19 cellular contexts compared by ENCODE assay signal in genomic region chr12:3587402-3588013, GRCh38.
DNase-seq lines count a peak whose midpoint lies in the region; ATAC-seq and TF ChIP-seq lines count a peak whose summit lies in the region.
"Had no signal": no experiment of that assay in that cellular context is flagged by ENCODE, and none has a peak within 500 bp of the region (broad histone marks: within the 10 kb centered on the region; RNA-seq: fewer than 3 reads in every experiment).

No MANE protein-coding gene starts in this region.

- H3K27ac Mint-ChIP-seq in type B pancreatic cell = peak overlapping the region; percentile 29
- no peak overlapping the region for H3K27ac Mint-ChIP-seq in osteocyte (ENCODE audit: unreplicated experiment)
- H3K27ac Mint-ChIP-seq: CD8-positive, alpha-beta memory T cell; T-helper 1 cell treated with Interleukin-12 subunit alpha and Interleukin-12 subunit beta and Interleukin-4 antibody, amounts not matched to agents 30 μg/mL and 1 μg/mL, for 36 hours had no signal

- intact Hi-C loops in posterior vena cava (cut with DNase I) (loop anchor here in 1 of 2 donors (10.0 kb wide), 1 partner anchor 473 kb away; no protein-coding TSS in a partner anchor), right lobe of liver (cut with DNase I) (no loop called here)

- H3K4me3 ChIP-seq in right lobe of liver = no peak overlapping the region
- H3K4me3 ChIP-seq: SJSA1 had no signal

- H3K27ac ChIP-seq in right lobe of liver = no peak overlapping the region
- H3K27ac ChIP-seq: SJSA1 had no signal

- H3K36me3 ChIP-seq in right lobe of liver = no peaks in the 10 kb centered on the region
- H3K36me3 ChIP-seq: SJSA1 had no signal

- peak in 2 of 3 experiments; percentile 13 to 57 for DNase-seq in NCI-H1417 (lab: John Stamatoyannopoulos, UW)
- peak; percentile 53 for DNase-seq in NCI-H2107 (lab: John Stamatoyannopoulos, UW)
- DNase-seq in NCI-H69 (lab: John Stamatoyannopoulos, UW) = peak; percentile 79
- no peak for DNase-seq in type B pancreatic cell (ENCODE audit: extremely low spot score, unreplicated experiment)
- DNase-seq in posterior vena cava (ENCODE audit: low spot score) = no peak
- no peak for DNase-seq in HPDE6-E6E7 (ENCODE audit: extremely low spot score)
- no peak for DNase-seq in right lobe of liver
- no peak for DNase-seq in osteocyte (ENCODE audit: extremely low spot score, unreplicated experiment)
- DNase-seq: ACHN; C1 segment of cervical spinal cord; CD8-positive, alpha-beta memory T cell; DMS79; NCI-H1092 treated with DMSO at 0.1 percent for 48 hours; NCI-H187 treated with DMSO at 0.1 percent for 48 hours; NCI-H2227 treated with DMSO at 0.1 percent for 48 hours; NCI-H524 treated with DMSO at 0.1 percent for 48 hours had no signal

- no peaks in the 10 kb centered on the region for H3K36me3 Mint-ChIP-seq in type B pancreatic cell
- H3K36me3 Mint-ChIP-seq in osteocyte (ENCODE audit: unreplicated experiment) = no peaks in the 10 kb centered on the region
- H3K36me3 Mint-ChIP-seq: CD8-positive, alpha-beta memory T cell had no signal

- H3K4me1 ChIP-seq in right lobe of liver = no peaks in the 10 kb centered on the region
- H3K4me1 ChIP-seq: SJSA1 had no signal

- no peaks in the 10 kb centered on the region for H3K9me3 ChIP-seq in right lobe of liver
- H3K9me3 ChIP-seq: SJSA1 had no signal

- no peak for ATAC-seq in right lobe of liver
- ATAC-seq: Panc1 had no signal

- no peaks in the 10 kb centered on the region for H3K27me3 ChIP-seq in right lobe of liver
- H3K27me3 ChIP-seq: SJSA1 had no signal

- no peak overlapping the region for H3K4me3 Mint-ChIP-seq in type B pancreatic cell
- no peak overlapping the region for H3K4me3 Mint-ChIP-seq in osteocyte (ENCODE audit: unreplicated experiment)
- H3K4me3 Mint-ChIP-seq: CD8-positive, alpha-beta memory T cell; T-helper 1 cell treated with Interleukin-12 subunit alpha and Interleukin-12 subunit beta and Interleukin-4 antibody, amounts not matched to agents 30 μg/mL and 1 μg/mL, for 36 hours had no signal

- H3K9me3 Mint-ChIP-seq in type B pancreatic cell (peaks cover 9% of the 10 kb centered on the region), osteocyte (ENCODE audit: unreplicated experiment) (peaks cover 11% of the 10 kb centered on the region)
- H3K9me3 Mint-ChIP-seq: CD8-positive, alpha-beta memory T cell; T-helper 1 cell treated with Interleukin-12 subunit alpha and Interleukin-12 subunit beta and Interleukin-4 antibody, amounts not matched to agents 30 μg/mL and 1 μg/mL, for 36 hours had no signal

- H3K4me1 Mint-ChIP-seq in type B pancreatic cell (ENCODE audit: unreplicated experiment) (peaks cover 6% of the 10 kb centered on the region), osteocyte (ENCODE audit: unreplicated experiment) (no peaks in the 10 kb centered on the region)
- H3K4me1 Mint-ChIP-seq: CD8-positive, alpha-beta memory T cell had no signal

- peaks cover 37% of the 10 kb centered on the region for H3K27me3 Mint-ChIP-seq in type B pancreatic cell
- H3K27me3 Mint-ChIP-seq in osteocyte (ENCODE audit: unreplicated experiment) = no peaks in the 10 kb centered on the region

- 56% methylated on average over 8 of the region's 9 CpGs for WGBS in right lobe of liver (ENCODE audit: insufficient coverage, low coverage, low lambda C conversion rate, missing lambda C conversion rate)

- TF ChIP-seq POLR2A in right lobe of liver (IDR thresholded peaks at IDR 0.05) = no peak

- TF ChIP-seq CTCF in type B pancreatic cell (conservative IDR thresholded peaks at IDR 0.05) (no peak), right lobe of liver (IDR thresholded peaks at IDR 0.05) (no peak), osteocyte (IDR thresholded peaks at IDR 0.05) (no peak)

Comparison
In these comparisons a context has a peak if more than half of its experiments do, and no peak if none do; other contexts are left out.
1. DNase-seq: peak in NCI-H1417 (2 of 3), NCI-H2107 (single experiment) and NCI-H69 (single experiment); none in type B pancreatic cell (single experiment), posterior vena cava (single experiment), HPDE6-E6E7 (single experiment), right lobe of liver (0 of 3) and osteocyte (single experiment).